1 cellular context compared by ENCODE assay signal in the genomic region with DNA sequence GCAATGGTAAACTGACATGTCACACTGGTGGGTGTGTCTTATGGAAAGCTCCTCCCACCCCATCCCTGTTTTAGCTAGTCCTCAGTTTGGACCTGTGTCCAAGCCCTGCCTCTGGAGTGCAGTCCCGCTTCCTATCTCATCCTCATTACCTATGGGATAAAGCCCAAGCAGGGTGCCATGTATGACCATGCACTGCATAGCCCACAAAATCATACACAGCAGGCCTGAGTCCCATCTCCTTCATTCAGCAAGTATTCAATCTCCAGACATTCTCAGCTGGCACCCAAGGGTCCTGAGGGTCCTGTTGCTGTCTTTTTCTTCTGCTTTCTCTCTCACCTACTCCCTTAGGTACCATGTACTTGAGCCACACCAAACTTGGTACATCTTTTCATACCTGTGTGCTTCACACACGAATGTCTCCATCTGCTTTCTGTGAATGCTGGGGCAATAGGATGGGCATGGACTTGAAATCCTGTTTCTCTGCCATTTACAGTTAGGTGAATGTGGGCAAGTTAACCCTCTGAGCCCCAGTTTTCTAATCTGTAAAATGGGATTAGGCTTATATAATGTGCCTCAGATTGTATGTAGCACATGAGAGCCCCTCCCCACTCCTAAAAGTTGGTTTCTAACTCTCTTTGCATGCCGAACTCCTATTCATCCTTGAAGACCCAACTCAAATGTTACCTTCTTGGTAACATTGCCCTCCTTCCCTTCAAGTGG.
TF ChIP-seq lines count a peak whose summit lies in the region.

No MANE protein-coding gene starts in this region.

TF ChIP-seq in HepG2, 621 proteins besides CTCF, POLR2A, EP300 and RAD21:
- TF ChIP-seq KLF16 (CRISPR knock-in tag; IDR thresholded peaks at IDR 0.05) (no peak), ARNT2 (CRISPR knock-in tag; IDR thresholded peaks at IDR 0.05; ENCODE audit: low read depth) (no peak), NFE2L2 (IDR thresholded peaks at IDR 0.05; ENCODE audit: low read length) (no peak), ZNF629 (CRISPR knock-in tag; conservative IDR thresholded peaks at IDR 0.05) (peak; percentile 44; the same call in 1 of the 2 replicates), SUZ12 (IDR thresholded peaks at IDR 0.05; ENCODE audit: low read depth, low read length) (no peak)
- TF ChIP-seq, protein P1, sequence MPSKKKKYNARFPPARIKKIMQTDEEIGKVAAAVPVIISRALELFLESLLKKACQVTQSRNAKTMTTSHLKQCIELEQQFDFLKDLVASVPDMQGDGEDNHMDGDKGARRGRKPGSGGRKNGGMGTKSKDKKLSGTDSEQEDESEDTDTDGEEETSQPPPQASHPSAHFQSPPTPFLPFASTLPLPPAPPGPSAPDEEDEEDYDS (CRISPR knock-in tag; IDR thresholded peaks at IDR 0.05) = no peak
- TF ChIP-seq, protein P2, sequence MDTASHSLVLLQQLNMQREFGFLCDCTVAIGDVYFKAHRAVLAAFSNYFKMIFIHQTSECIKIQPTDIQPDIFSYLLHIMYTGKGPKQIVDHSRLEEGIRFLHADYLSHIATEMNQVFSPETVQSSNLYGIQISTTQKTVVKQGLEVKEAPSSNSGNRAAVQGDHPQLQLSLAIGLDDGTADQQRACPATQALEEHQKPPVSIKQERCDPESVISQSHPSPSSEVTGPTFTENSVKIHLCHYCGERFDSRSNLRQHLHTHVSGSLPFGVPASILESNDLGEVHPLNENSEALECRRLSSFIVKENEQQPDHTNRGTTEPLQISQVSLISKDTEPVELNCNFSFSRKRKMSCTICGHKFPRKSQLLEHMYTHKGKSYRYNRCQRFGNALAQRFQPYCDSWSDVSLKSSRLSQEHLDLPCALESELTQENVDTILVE (CRISPR knock-in tag; IDR thresholded peaks at IDR 0.05) = no peak
